2 cellular contexts compared by ENCODE assay signal in the genomic region with DNA sequence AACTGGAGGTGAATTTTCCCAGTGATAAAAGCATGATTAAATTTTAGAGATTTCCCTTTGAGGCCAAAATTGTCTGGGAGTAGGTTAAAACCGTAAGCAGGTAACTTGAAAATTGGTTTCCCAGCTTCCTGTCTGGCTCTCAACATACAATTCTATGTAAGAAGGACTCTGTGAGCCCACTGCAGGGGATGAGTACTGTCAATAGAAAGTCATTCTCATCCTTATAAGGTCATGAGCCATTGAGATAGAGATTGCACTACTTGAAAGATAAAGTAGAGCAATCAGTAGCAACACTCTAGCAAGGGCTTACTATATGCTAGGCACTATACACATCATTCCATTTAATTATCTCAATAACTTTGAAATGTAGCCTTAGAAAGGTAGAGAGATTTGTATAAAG.
TF ChIP-seq lines count a peak whose summit lies in the region.

No MANE protein-coding gene starts in this region.

TF ChIP-seq in SK-N-SH, 30 proteins besides CTCF, POLR2A, EP300 and RAD21 (continued from another document):
- TF ChIP-seq USF2 (IDR thresholded peaks at IDR 0.05; ENCODE audit: borderline replicate concordance, low read depth, low read length) (no peak), NRF1 (IDR thresholded peaks at IDR 0.05; ENCODE audit: low read depth, low read length) (no peak), CHD2 (IDR thresholded peaks at IDR 0.05; ENCODE audit: low read length, partially characterized antibody) (no peak), POLR2AphosphoS5 (IDR thresholded peaks at IDR 0.05; ENCODE audit: low read depth, low read length) (no peak), MEF2A (IDR thresholded peaks at IDR 0.05; ENCODE audit: borderline replicate concordance, low read depth) (no peak), SMC3 (IDR thresholded peaks at IDR 0.05; ENCODE audit: low read depth, low read length) (no peak), RFX5 (IDR thresholded peaks at IDR 0.05; ENCODE audit: low read length) (no peak)
- TF ChIP-seq, protein P1, sequence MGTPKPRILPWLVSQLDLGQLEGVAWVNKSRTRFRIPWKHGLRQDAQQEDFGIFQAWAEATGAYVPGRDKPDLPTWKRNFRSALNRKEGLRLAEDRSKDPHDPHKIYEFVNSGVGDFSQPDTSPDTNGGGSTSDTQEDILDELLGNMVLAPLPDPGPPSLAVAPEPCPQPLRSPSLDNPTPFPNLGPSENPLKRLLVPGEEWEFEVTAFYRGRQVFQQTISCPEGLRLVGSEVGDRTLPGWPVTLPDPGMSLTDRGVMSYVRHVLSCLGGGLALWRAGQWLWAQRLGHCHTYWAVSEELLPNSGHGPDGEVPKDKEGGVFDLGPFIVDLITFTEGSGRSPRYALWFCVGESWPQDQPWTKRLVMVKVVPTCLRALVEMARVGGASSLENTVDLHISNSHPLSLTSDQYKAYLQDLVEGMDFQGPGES (IDR thresholded peaks at IDR 0.05; ENCODE audit: low read depth, low read length), result no peak

TF ChIP-seq in SK-N-SH treated with all-trans-retinoic acid at 6 μM for 48 hours, 23 proteins besides CTCF, POLR2A, EP300 and RAD21 (continued from another document):
- TF ChIP-seq, protein P2, sequence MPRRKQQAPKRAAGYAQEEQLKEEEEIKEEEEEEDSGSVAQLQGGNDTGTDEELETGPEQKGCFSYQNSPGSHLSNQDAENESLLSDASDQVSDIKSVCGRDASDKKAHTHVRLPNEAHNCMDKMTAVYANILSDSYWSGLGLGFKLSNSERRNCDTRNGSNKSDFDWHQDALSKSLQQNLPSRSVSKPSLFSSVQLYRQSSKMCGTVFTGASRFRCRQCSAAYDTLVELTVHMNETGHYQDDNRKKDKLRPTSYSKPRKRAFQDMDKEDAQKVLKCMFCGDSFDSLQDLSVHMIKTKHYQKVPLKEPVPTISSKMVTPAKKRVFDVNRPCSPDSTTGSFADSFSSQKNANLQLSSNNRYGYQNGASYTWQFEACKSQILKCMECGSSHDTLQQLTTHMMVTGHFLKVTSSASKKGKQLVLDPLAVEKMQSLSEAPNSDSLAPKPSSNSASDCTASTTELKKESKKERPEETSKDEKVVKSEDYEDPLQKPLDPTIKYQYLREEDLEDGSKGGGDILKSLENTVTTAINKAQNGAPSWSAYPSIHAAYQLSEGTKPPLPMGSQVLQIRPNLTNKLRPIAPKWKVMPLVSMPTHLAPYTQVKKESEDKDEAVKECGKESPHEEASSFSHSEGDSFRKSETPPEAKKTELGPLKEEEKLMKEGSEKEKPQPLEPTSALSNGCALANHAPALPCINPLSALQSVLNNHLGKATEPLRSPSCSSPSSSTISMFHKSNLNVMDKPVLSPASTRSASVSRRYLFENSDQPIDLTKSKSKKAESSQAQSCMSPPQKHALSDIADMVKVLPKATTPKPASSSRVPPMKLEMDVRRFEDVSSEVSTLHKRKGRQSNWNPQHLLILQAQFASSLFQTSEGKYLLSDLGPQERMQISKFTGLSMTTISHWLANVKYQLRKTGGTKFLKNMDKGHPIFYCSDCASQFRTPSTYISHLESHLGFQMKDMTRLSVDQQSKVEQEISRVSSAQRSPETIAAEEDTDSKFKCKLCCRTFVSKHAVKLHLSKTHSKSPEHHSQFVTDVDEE (CRISPR knock-in tag; IDR thresholded peaks at IDR 0.05), result no peak
- TF ChIP-seq ZFP3 (CRISPR knock-in tag; IDR thresholded peaks at IDR 0.05) (no peak), CSDC2 (CRISPR knock-in tag; IDR thresholded peaks at IDR 0.05) (no peak), CSRNP3 (CRISPR knock-in tag; IDR thresholded peaks at IDR 0.05) (no peak), RARB (CRISPR knock-in tag; IDR thresholded peaks at IDR 0.05) (no peak), ZNF565 (CRISPR knock-in tag; conservative IDR thresholded peaks at IDR 0.05; ENCODE audit: low read depth) (no peak), TCF4 (CRISPR knock-in tag; IDR thresholded peaks at IDR 0.05; ENCODE audit: borderline replicate concordance) (no peak), BACH2 (CRISPR knock-in tag; IDR thresholded peaks at IDR 0.05; ENCODE audit: borderline replicate concordance) (no peak), ZFP30 (CRISPR knock-in tag; IDR thresholded peaks at IDR 0.05) (no peak), ZNF8 (CRISPR knock-in tag; IDR thresholded peaks at IDR 0.05) (no peak), ESRRG (CRISPR knock-in tag; IDR thresholded peaks at IDR 0.05) (no peak)
- TF ChIP-seq, protein P3, sequence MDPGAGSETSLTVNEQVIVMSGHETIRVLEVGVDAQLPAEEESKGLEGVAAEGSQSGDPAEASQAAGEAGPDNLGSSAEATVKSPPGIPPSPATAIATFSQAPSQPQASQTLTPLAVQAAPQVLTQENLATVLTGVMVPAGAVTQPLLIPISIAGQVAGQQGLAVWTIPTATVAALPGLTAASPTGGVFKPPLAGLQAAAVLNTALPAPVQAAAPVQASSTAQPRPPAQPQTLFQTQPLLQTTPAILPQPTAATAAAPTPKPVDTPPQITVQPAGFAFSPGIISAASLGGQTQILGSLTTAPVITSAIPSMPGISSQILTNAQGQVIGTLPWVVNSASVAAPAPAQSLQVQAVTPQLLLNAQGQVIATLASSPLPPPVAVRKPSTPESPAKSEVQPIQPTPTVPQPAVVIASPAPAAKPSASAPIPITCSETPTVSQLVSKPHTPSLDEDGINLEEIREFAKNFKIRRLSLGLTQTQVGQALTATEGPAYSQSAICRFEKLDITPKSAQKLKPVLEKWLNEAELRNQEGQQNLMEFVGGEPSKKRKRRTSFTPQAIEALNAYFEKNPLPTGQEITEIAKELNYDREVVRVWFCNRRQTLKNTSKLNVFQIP (CRISPR knock-in tag; IDR thresholded peaks at IDR 0.05; ENCODE audit: borderline replicate concordance, low read depth), result no peak
